1 cellular context compared by ENCODE assay signal in the genomic region with DNA sequence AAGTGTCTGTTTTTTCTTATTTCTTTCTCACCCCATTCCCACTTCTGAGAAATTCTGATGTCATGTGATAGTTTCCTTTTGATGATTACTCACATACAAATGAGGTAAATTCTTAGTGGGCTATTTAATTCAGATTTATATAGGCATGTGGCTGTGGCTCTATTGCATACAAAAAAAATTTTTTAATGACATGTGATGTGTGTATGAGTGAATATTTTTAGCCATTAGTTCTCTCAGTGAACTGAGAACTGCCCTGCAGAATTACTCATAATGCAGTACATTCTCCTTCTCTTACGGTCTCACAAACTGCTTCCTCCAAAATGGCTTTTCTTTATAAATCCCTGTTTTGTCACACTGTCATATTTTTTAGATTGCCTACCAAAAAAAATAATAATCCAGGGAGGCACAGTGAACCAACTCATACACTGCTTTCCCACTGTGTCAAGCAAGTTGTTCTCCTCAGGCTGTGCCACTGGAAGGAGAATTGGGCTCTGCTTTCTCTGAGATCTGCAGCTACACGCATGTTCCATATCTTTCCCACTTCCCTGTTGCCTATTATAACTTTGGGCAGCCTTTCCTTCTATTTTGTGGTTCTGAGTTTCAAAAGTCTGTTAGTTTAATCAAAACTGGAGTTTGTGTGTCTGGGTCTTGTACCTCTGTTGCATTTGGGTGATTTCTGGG.
TF ChIP-seq lines count a peak whose summit lies in the region.

No MANE protein-coding gene starts in this region.

TF ChIP-seq in GM23338, 12 proteins besides CTCF, POLR2A, EP300 and RAD21 (continued from another document):
- TF ChIP-seq, protein P1, sequence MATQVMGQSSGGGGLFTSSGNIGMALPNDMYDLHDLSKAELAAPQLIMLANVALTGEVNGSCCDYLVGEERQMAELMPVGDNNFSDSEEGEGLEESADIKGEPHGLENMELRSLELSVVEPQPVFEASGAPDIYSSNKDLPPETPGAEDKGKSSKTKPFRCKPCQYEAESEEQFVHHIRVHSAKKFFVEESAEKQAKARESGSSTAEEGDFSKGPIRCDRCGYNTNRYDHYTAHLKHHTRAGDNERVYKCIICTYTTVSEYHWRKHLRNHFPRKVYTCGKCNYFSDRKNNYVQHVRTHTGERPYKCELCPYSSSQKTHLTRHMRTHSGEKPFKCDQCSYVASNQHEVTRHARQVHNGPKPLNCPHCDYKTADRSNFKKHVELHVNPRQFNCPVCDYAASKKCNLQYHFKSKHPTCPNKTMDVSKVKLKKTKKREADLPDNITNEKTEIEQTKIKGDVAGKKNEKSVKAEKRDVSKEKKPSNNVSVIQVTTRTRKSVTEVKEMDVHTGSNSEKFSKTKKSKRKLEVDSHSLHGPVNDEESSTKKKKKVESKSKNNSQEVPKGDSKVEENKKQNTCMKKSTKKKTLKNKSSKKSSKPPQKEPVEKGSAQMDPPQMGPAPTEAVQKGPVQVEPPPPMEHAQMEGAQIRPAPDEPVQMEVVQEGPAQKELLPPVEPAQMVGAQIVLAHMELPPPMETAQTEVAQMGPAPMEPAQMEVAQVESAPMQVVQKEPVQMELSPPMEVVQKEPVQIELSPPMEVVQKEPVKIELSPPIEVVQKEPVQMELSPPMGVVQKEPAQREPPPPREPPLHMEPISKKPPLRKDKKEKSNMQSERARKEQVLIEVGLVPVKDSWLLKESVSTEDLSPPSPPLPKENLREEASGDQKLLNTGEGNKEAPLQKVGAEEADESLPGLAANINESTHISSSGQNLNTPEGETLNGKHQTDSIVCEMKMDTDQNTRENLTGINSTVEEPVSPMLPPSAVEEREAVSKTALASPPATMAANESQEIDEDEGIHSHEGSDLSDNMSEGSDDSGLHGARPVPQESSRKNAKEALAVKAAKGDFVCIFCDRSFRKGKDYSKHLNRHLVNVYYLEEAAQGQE (IDR thresholded peaks at IDR 0.05; ENCODE audit: unreplicated experiment): no peak
- no peak for TF ChIP-seq STAT1 (IDR thresholded peaks at IDR 0.05; ENCODE audit: unreplicated experiment)
- no peak for TF ChIP-seq EZH2 (IDR thresholded peaks at IDR 0.05; ENCODE audit: low read depth, unreplicated experiment)
- TF ChIP-seq CREB1 (CRISPR knock-in tag; IDR thresholded peaks at IDR 0.05; ENCODE audit: low read depth): no peak
- TF ChIP-seq ZNF462 (CRISPR knock-in tag; IDR thresholded peaks at IDR 0.05): no peak
- no peak for TF ChIP-seq ZNF114 (CRISPR knock-in tag; IDR thresholded peaks at IDR 0.05)
- TF ChIP-seq ZNF331 (CRISPR knock-in tag; IDR thresholded peaks at IDR 0.05; ENCODE audit: low read depth): no peak
- no peak for TF ChIP-seq POLR2AphosphoS5 (IDR thresholded peaks at IDR 0.05; ENCODE audit: low read depth)
